29 cellular contexts compared by ENCODE assay signal in the genomic region with DNA sequence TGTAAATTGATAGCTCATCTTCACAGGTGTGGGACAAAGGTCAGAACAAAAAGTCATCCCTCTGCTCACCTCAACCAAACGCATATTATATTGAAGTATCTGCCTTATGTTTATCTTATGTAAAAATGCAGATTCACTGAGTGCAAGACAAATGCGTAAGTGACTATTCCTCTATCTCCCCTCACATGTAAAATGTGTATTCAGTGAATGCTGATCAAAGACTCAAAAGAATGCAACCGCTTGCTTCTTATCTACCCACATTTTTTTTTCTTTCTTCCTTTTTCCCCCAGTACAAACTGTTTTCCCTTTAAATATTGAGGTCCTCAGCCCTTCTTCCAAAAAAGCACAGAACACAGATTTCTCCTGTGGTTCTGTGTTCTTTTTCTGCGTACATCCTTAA.
"Had no signal": no experiment of that assay in that cellular context is flagged by ENCODE, and none has a peak within 500 bp of the region (broad histone marks: within the 10 kb centered on the region; RNA-seq: fewer than 3 reads in every experiment).

No MANE protein-coding gene starts in this region.

- H2AFZ ChIP-seq: neural progenitor cell had no signal

- H3K36me3 ChIP-seq: left lung, lower lobe of right lung, neutrophil, ovary, right atrium auricular region, right lobe of liver, spleen, transverse colon, upper lobe of left lung, vagina had no signal

- H3K4me3 ChIP-seq: left lung, lower lobe of right lung, neural progenitor cell, ovary, right atrium auricular region, right lobe of liver, spleen, transverse colon, upper lobe of left lung, vagina had no signal

- H3K27me3 ChIP-seq: left lung, neural progenitor cell, neutrophil, ovary, right atrium auricular region, right lobe of liver, spleen, transverse colon, upper lobe of left lung, vagina had no signal

- ATAC-seq: left colon; left lung; lower lobe of right lung; natural killer cell; right lobe of liver; stimulated activated effector memory CD8-positive, alpha-beta T cell treated with anti-CD3 and anti-CD28 coated beads, Interleukin-12 subunit alpha, Interleukin-12 subunit beta, amount 100 ng/mL, for 72 hours had no signal

- H3K27ac ChIP-seq: left lung, lower lobe of right lung, neural progenitor cell, neutrophil, ovary, right atrium auricular region, right lobe of liver, spleen, transverse colon, upper lobe of left lung, vagina had no signal

- DNase-seq: hypothalamus; immature natural killer cell; kidney; left colon; left lung; lower lobe of right lung; mammary epithelial cell; mesenchymal stem cell; naive B cell; natural killer cell; nephron progenitor cell; occipital lobe; ovary; right lobe of liver; spleen; stimulated activated CD4-positive, alpha-beta T cell treated with anti-CD3 and anti-CD28 coated beads, Interleukin-4, amount 100 ng/mL, for 24 hours; stimulated activated naive CD4-positive, alpha-beta T cell; stimulated activated naive CD8-positive, alpha-beta T cell treated with anti-CD3 and anti-CD28 coated beads, Interleukin-15, amount 100 ng/mL, for 72 hours; substantia nigra; transverse colon; upper lobe of left lung had no signal

- H3K9me3 Mint-ChIP-seq: mesothelial cell of epicardium, nephron progenitor cell, neural progenitor cell had no signal

- H3K4me3 Mint-ChIP-seq: immature natural killer cell; mesothelial cell of epicardium; naive B cell; natural killer cell; nephron progenitor cell; neural progenitor cell; stimulated activated effector memory CD8-positive, alpha-beta T cell treated with anti-CD3 and anti-CD28 coated beads, Interleukin-12 subunit alpha, Interleukin-12 subunit beta, amount 100 ng/mL, for 72 hours; stimulated activated naive CD8-positive, alpha-beta T cell treated with anti-CD3 and anti-CD28 coated beads, Interleukin-15, amount 100 ng/mL, for 72 hours had no signal

- H3K4me1 ChIP-seq: left lung, lower lobe of right lung, right atrium auricular region, right lobe of liver, spleen, transverse colon, upper lobe of left lung, vagina had no signal

- H3K4me2 ChIP-seq: neural progenitor cell had no signal

- H3K9me3 ChIP-seq: left lung, lower lobe of right lung, neutrophil, ovary, right atrium auricular region, right lobe of liver, upper lobe of left lung, vagina had no signal

- H3K36me3 Mint-ChIP-seq: mesothelial cell of epicardium; naive B cell; neural progenitor cell; stimulated activated effector memory CD8-positive, alpha-beta T cell treated with anti-CD3 and anti-CD28 coated beads, Interleukin-12 subunit alpha, Interleukin-12 subunit beta, amount 100 ng/mL, for 72 hours had no signal

- H3K4me1 Mint-ChIP-seq: immature natural killer cell; naive B cell; natural killer cell; nephron progenitor cell; neural progenitor cell; stimulated activated effector memory CD8-positive, alpha-beta T cell treated with anti-CD3 and anti-CD28 coated beads, Interleukin-12 subunit alpha, Interleukin-12 subunit beta, amount 100 ng/mL, for 72 hours had no signal

- FAIRE-seq: islet of Langerhans, kidney had no signal

- H3K27me3 Mint-ChIP-seq: progenitor cell of endocrine pancreas had no signal

- H3K27ac Mint-ChIP-seq: immature natural killer cell; mesothelial cell of epicardium; naive B cell; natural killer cell; nephron progenitor cell; neural progenitor cell; progenitor cell of endocrine pancreas; stimulated activated effector memory CD8-positive, alpha-beta T cell treated with anti-CD3 and anti-CD28 coated beads, Interleukin-12 subunit alpha, Interleukin-12 subunit beta, amount 100 ng/mL, for 72 hours; stimulated activated naive CD8-positive, alpha-beta T cell treated with anti-CD3 and anti-CD28 coated beads, Interleukin-15, amount 100 ng/mL, for 72 hours had no signal

- H3K9ac ChIP-seq: neural progenitor cell had no signal
